Comparison of ENCODE assay signal across 25 cellular contexts in genomic region chr6:133919362-133919761, GRCh38. TPM values are rescaled to one million over a fixed set of nuclear protein-coding genes. Genes with fewer than 3 reads are reported as not detected.
A peak's percentile ranks its signal among the peaks of the same experiment; 100 is the strongest.
DNase-seq lines count a peak whose midpoint lies in the region; ATAC-seq, FAIRE-seq and TF ChIP-seq lines count a peak whose summit lies in the region.
"Had no signal": no experiment of that assay in that cellular context is flagged by ENCODE, and none has a peak within 500 bp of the region (broad histone marks: within the 10 kb centered on the region; RNA-seq: fewer than 3 reads in every experiment).

No MANE protein-coding gene starts in this region.

- no peaks in the 10 kb centered on the region for H3K9me1 ChIP-seq in IMR-90 (ENCODE audit: insufficient read depth, low read length)
- H3K9me1 ChIP-seq in keratinocyte (ENCODE audit: control insufficient read depth, extremely low read depth, insufficient read depth, low read length), result no peaks in the 10 kb centered on the region

- no peaks in the 10 kb centered on the region for H3K79me1 ChIP-seq in IMR-90 (ENCODE audit: low read depth in 1 of 2, low read length in 2 of 2)

- H3K9me3 Mint-ChIP-seq in MCF 10A (ENCODE audit: unreplicated experiment), result no peaks in the 10 kb centered on the region
- H3K9me3 Mint-ChIP-seq: CD4-positive, alpha-beta memory T cell; CD4-positive, CD25-positive, alpha-beta regulatory T cell; CD8-positive, alpha-beta memory T cell had no signal

- CTCF ChIA-PET in MCF 10A (lab: Yijun Ruan, JAX), result interaction anchor here (0.6 to 6.9 kb wide), 3 partner anchors 25 to 352 kb away, joined by 7 to 236 read pairs (median 107); no protein-coding TSS in a partner anchor
- CTCF ChIA-PET in IMR-90 (lab: Yijun Ruan, JAX), result interaction anchor here (1.6 kb wide), 1 partner anchor 177 kb away, joined by 7 read pairs; no protein-coding TSS in a partner anchor

- H3K27me3 Mint-ChIP-seq in MCF 10A (ENCODE audit: insufficient read depth, unreplicated experiment), result no peaks in the 10 kb centered on the region

- POLR2A ChIA-PET in MCF 10A (lab: Yijun Ruan, JAX), result interaction anchor here (1.2 kb wide), 1 partner anchor 350 kb away, joined by 6 read pairs; no protein-coding TSS in a partner anchor
- POLR2A ChIA-PET in IMR-90 (lab: Charles Lee; ENCODE audit: unreplicated experiment), result interaction anchor here (0.6 kb wide), 1 partner anchor 619 kb away, joined by 3 read pairs; no protein-coding TSS in a partner anchor

- peak overlapping the region; percentile 28 for H3K27ac Mint-ChIP-seq in MCF 10A (ENCODE audit: low read depth, unreplicated experiment)
- H3K27ac Mint-ChIP-seq: CD14-positive monocyte; CD4-positive, alpha-beta memory T cell; CD4-positive, CD25-positive, alpha-beta regulatory T cell; CD8-positive, alpha-beta memory T cell had no signal

- 91% methylated on average over 3 of the region's 5 CpGs; no CpG with 5 or more reads in 1 of the 2 experiments for WGBS in IMR-90 (ENCODE audit: extremely low coverage in 2 of 2, insufficient read length in 1 of 2), 2 experiments
- WGBS in upper lobe of left lung, 2 donors, result 78 to 81% methylated on average over 5 of the region's 5 CpGs

- H3K4me2 ChIP-seq in BLaER1 treated with 17β-estradiol and CSF1 and Interleukin-3, amounts not matched to agents 10 nM and 100 nM, result peak overlapping the region in 10 of 11 experiments; percentile 57 to 84 (median 75); a peak in 18 of 22 replicates
- H3K4me2 ChIP-seq in IMR-90 (ENCODE audit: low read depth, low read length), result no peak overlapping the region
- H3K4me2 ChIP-seq in keratinocyte (ENCODE audit: control insufficient read depth, extremely low read depth, insufficient read depth, low read depth, low read length), result no peak overlapping the region

- no peak overlapping the region for H2BK5ac ChIP-seq in IMR-90 (ENCODE audit: low read depth, low read length, poor library complexity, severe bottlenecking)

- no peak overlapping the region for H2BK15ac ChIP-seq in IMR-90 (ENCODE audit: low read depth, low read length)

- H3K23ac ChIP-seq in IMR-90 (ENCODE audit: low read depth, low read length), result no peak overlapping the region; the same call in 1 of the 2 replicates

- no peak overlapping the region for H4K8ac ChIP-seq in IMR-90 (ENCODE audit: low read depth in 2 of 2, low read length in 2 of 2)

- no peaks in the 10 kb centered on the region for H3K36me3 Mint-ChIP-seq in MCF 10A (ENCODE audit: insufficient read depth, unreplicated experiment)
- H3K36me3 Mint-ChIP-seq: CD14-positive monocyte; CD4-positive, alpha-beta memory T cell; CD4-positive, CD25-positive, alpha-beta regulatory T cell; CD8-positive, alpha-beta memory T cell had no signal

- intact Hi-C loops in MCF 10A (cut with micrococcal nuclease) (loop anchor here (5.0 kb wide), 2 partner anchors 212 to 312 kb away; no protein-coding TSS in a partner anchor), breast epithelium (cut with DNase I; ENCODE audit: low total_unique reads) (no loop called here), IMR-90 (cut with micrococcal nuclease) (loop anchor here (5.0 to 10.0 kb wide), 2 partner anchors 677 to 735 kb away; partner anchors contain the start of gene EYA4)

- TF ChIP-seq POLR2A in breast epithelium (IDR thresholded peaks at IDR 0.05) (no peak), IMR-90 (IDR thresholded peaks at IDR 0.05; ENCODE audit: low read depth, low read length) (no peak), upper lobe of left lung (IDR thresholded peaks at IDR 0.05) (no peak)

- TF ChIP-seq EP300 in upper lobe of left lung (IDR thresholded peaks at IDR 0.05), result no peak

- no peak overlapping the region for H3K14ac ChIP-seq in IMR-90 (replicated peaks; ENCODE audit: low read depth, low read length)

- H3K4me1 ChIP-seq in breast epithelium (no peaks in the 10 kb centered on the region), IMR-90 (ENCODE audit: control insufficient read depth, insufficient read depth, low read length) (peaks cover 6% of the 10 kb centered on the region; the same call in 1 of the 2 replicates), keratinocyte (ENCODE audit: control insufficient read depth, extremely low read depth, insufficient read depth, low read length) (no peaks in the 10 kb centered on the region), upper lobe of left lung (peaks cover 0 to 9% (median 2%) of the 10 kb centered on the region in 4 donors)
- peaks cover 22 to 26% (median 25%) of the 10 kb centered on the region in 10 experiments for H3K4me1 ChIP-seq in BLaER1 treated with 17β-estradiol and CSF1 and Interleukin-3, amounts not matched to agents 10 nM and 100 nM
- H3K4me1 ChIP-seq: BE2C had no signal

- no peaks in the 10 kb centered on the region for H4K20me1 ChIP-seq in BLaER1 treated with 17β-estradiol and CSF1 and Interleukin-3, amounts not matched to agents 10 nM and 100 nM
- H4K20me1 ChIP-seq in IMR-90 (ENCODE audit: insufficient read depth, low read length) (no peaks in the 10 kb centered on the region), keratinocyte (ENCODE audit: control insufficient read depth, extremely low read depth, insufficient read depth, low read length) (no peaks in the 10 kb centered on the region)

- peak; percentile 5 for FAIRE-seq in keratinocyte (lab: Jason Lieb, UNC)
- FAIRE-seq: G401.6, GM12891, GM19239 had no signal

- H3K79me2 ChIP-seq in keratinocyte (ENCODE audit: control insufficient read depth, insufficient read depth, low read length), result no peaks in the 10 kb centered on the region

- no peak overlapping the region for H4K5ac ChIP-seq in IMR-90 (ENCODE audit: low read depth, low read length)

- no peak overlapping the region for H3K4ac ChIP-seq in IMR-90 (ENCODE audit: low read depth, low read length)

- H2BK20ac ChIP-seq in IMR-90 (ENCODE audit: low read depth, low read length), result no peak overlapping the region

- no peak overlapping the region for H2AK9ac ChIP-seq in IMR-90 (replicated peaks; ENCODE audit: low read depth, low read length, poor library complexity)

- TF ChIP-seq CTCF in MCF 10A (IDR thresholded peaks at IDR 0.05; ENCODE audit: unreplicated experiment), result no peak
- no peak for TF ChIP-seq CTCF in breast epithelium (IDR thresholded peaks at IDR 0.05)
- no peak for TF ChIP-seq CTCF in IMR-90 (conservative IDR thresholded peaks at IDR 0.05; ENCODE audit: low read depth, low read length)
- TF ChIP-seq CTCF in keratinocyte (optimal IDR thresholded peaks at IDR 0.05 in 1 of 3, IDR thresholded peaks at IDR 0.05 in 1 of 3, conservative IDR thresholded peaks at IDR 0.05 in 1 of 3; ENCODE audit: extremely low read depth in 1 of 3, insufficient read depth in 2 of 3, low read length in 3 of 3), result no peak
- no peak for TF ChIP-seq CTCF in upper lobe of left lung (IDR thresholded peaks at IDR 0.05)

- no peak overlapping the region for H2BK120ac ChIP-seq in IMR-90 (ENCODE audit: low read depth, low read length)

- ATAC-seq in IMR-90 (ENCODE audit: low read depth), result no peak
- no peak for ATAC-seq in upper lobe of left lung (ENCODE audit: low FRiP score in 2 of 2)

- H3K4me3 Mint-ChIP-seq in MCF 10A (ENCODE audit: unreplicated experiment), result no peak overlapping the region
- H3K4me3 Mint-ChIP-seq: CD14-positive monocyte; CD4-positive, alpha-beta memory T cell; CD4-positive, CD25-positive, alpha-beta regulatory T cell; CD8-positive, alpha-beta memory T cell had no signal

- H3K4me1 Mint-ChIP-seq in MCF 10A (ENCODE audit: insufficient read depth, unreplicated experiment), result peaks cover 14% of the 10 kb centered on the region

- H3K4me3 ChIP-seq in breast epithelium (no peak overlapping the region), IMR-90 (ENCODE audit: insufficient read depth, low read depth, low read length) (no peak overlapping the region), keratinocyte (ENCODE audit: control insufficient read depth in 2 of 3, extremely low read depth in 1 of 3, insufficient read depth in 2 of 3, low read depth in 1 of 3, low read length in 3 of 3) (no peak overlapping the region), upper lobe of left lung (no peak overlapping the region)
- no peak overlapping the region for H3K4me3 ChIP-seq in BLaER1 treated with 17β-estradiol and CSF1 and Interleukin-3, amounts not matched to agents 10 nM and 100 nM

- in situ Hi-C loops in IMR-90 (cut with MboI; ENCODE audit: low sequenced_read_pairs), result loop anchor here (5.0 to 25.0 kb wide), 4 partner anchors 352 to 1095 kb away; no protein-coding TSS in a partner anchor

- no peak overlapping the region for H3K18ac ChIP-seq in IMR-90 (ENCODE audit: low read depth, low read length)

- no peak overlapping the region for H3K56ac ChIP-seq in IMR-90 (ENCODE audit: extremely low read depth, insufficient read depth, low read length)

- peak overlapping the region; percentile 9; the same call in 1 of the 2 replicates for H4K91ac ChIP-seq in IMR-90 (ENCODE audit: insufficient read depth, low read depth, low read length)

- H3K27ac ChIP-seq in breast epithelium (no peak overlapping the region), IMR-90 (ENCODE audit: insufficient read depth, low read length) (no peak overlapping the region), keratinocyte (ENCODE audit: control insufficient read depth, insufficient read depth, low read length) (no peak overlapping the region), upper lobe of left lung (no peak overlapping the region)
- H3K27ac ChIP-seq in BLaER1 treated with 17β-estradiol and CSF1 and Interleukin-3, amounts not matched to agents 10 nM and 100 nM, result no peak overlapping the region
- H3K27ac ChIP-seq: 22Rv1 had no signal

- H3K27me3 ChIP-seq in breast epithelium, result peaks cover 0 to 3% of the 10 kb centered on the region in 2 donors
- no peaks in the 10 kb centered on the region for H3K27me3 ChIP-seq in BLaER1 treated with 17β-estradiol and CSF1 and Interleukin-3, amounts not matched to agents 10 nM and 100 nM
- H3K27me3 ChIP-seq in IMR-90 (ENCODE audit: control insufficient read depth, insufficient read depth, low read length), result no peaks in the 10 kb centered on the region
- H3K27me3 ChIP-seq in keratinocyte (ENCODE audit: control insufficient read depth, extremely low read depth, insufficient read depth, low read length), result no peaks in the 10 kb centered on the region
- no peaks in the 10 kb centered on the region for H3K27me3 ChIP-seq in upper lobe of left lung

- no TSS peak for BruUV-seq in MCF 10A (replicated peaks; lab: Mats Ljungman, UMichigan)
- BruUV-seq in IMR-90 (replicated peaks; lab: Mats Ljungman, UMichigan), result no TSS peak

- dilution Hi-C loops in IMR-90 (cut with HindIII; ENCODE audit: low sequenced_read_pairs, unreplicated experiment) (no loop called here), keratinocyte (cut with MboI; ENCODE audit: extremely low pct_ligation_motif_present, low sequenced_read_pairs) (no loop called here)

- no peak overlapping the region for H3K9ac ChIP-seq in BLaER1 treated with 17β-estradiol and CSF1 and Interleukin-3, amounts not matched to agents 10 nM and 100 nM
- H3K9ac ChIP-seq in IMR-90 (ENCODE audit: low read depth, low read length) (no peak overlapping the region), keratinocyte (ENCODE audit: control insufficient read depth, extremely low read depth, insufficient read depth, low read length) (no peak overlapping the region)

- no peak for TF ChIP-seq RAD21 in IMR-90 (IDR thresholded peaks at IDR 0.05; ENCODE audit: low read length)

- H2AK5ac ChIP-seq in IMR-90 (ENCODE audit: low read depth, low read length), result no peak overlapping the region

- no peak for DNase-seq in MCF 10A (ENCODE audit: unreplicated experiment)
- no peak for DNase-seq in breast epithelium (ENCODE audit: low spot score in 2 of 2)
- DNase-seq in IMR-90, result no peak
- DNase-seq in keratinocyte (ENCODE audit: low read depth, low spot score), result no peak
- no peak for DNase-seq in mesenteric fat pad (ENCODE audit: low spot score)
- no peak for DNase-seq in upper lobe of left lung
- no peak for DNase-seq in stimulated activated CD4-positive, alpha-beta T cell treated with anti-CD3 and anti-CD28 coated beads, Interleukin-1b, Interleukin-23, amount 100 ng/mL, for 48 hours
- DNase-seq: ACHN; BE2C; C1 segment of cervical spinal cord; CD4-positive, alpha-beta memory T cell; CD4-positive, CD25-positive, alpha-beta regulatory T cell; CD8-positive, alpha-beta memory T cell; COR-L47; DMS 273 treated with DMSO at 0.1 percent for 48 hours; DMS79 treated with DMSO at 0.1 percent for 48 hours; GF-D8 had no signal

- no peaks in the 10 kb centered on the region for H3K36me3 ChIP-seq in breast epithelium
- no peaks in the 10 kb centered on the region for H3K36me3 ChIP-seq in BLaER1 treated with 17β-estradiol and CSF1 and Interleukin-3, amounts not matched to agents 10 nM and 100 nM
- H3K36me3 ChIP-seq in IMR-90 (ENCODE audit: control insufficient read depth, insufficient read depth, low read length), result no peaks in the 10 kb centered on the region
- no peaks in the 10 kb centered on the region for H3K36me3 ChIP-seq in keratinocyte (ENCODE audit: control insufficient read depth in 2 of 2, extremely low read depth in 1 of 2, insufficient read depth in 2 of 2, low read length in 2 of 2)
- no peaks in the 10 kb centered on the region for H3K36me3 ChIP-seq in upper lobe of left lung
- H3K36me3 ChIP-seq: BE2C had no signal

- H3K9me3 ChIP-seq in breast epithelium, result no peaks in the 10 kb centered on the region
- peaks cover 0 to under 1% (median 0%) of the 10 kb centered on the region in 11 experiments; a peak in 1 of 22 replicates for H3K9me3 ChIP-seq in BLaER1 treated with 17β-estradiol and CSF1 and Interleukin-3, amounts not matched to agents 10 nM and 100 nM (replicated peaks in 1 of 11)
- H3K9me3 ChIP-seq in IMR-90 (ENCODE audit: control insufficient read depth, insufficient read depth, low read length), result no peaks in the 10 kb centered on the region
- no peaks in the 10 kb centered on the region for H3K9me3 ChIP-seq in keratinocyte (ENCODE audit: control insufficient read depth, low read depth, low read length)
- H3K9me3 ChIP-seq in upper lobe of left lung, result no peaks in the 10 kb centered on the region
- H3K9me3 ChIP-seq: BE2C had no signal

- H2AFZ ChIP-seq in IMR-90 (replicated peaks; ENCODE audit: low read length, poor library complexity), result no peak overlapping the region
- H2AFZ ChIP-seq in keratinocyte (ENCODE audit: control insufficient read depth, low read length), result no peak overlapping the region

RNA-seq across cellular contexts. Expression of gene TCF21, which starts 30.4 kb away (rescaled TPM):
- total RNA-seq in MCF 10A (2022) (not detected in 2 replicates), breast epithelium (1 to 10 TPM in 1 of 3 donors, not detected in 2; 1.0 TPM), IMR-90 (2012; rRNA removed) (6.6 and 8.1 TPM in 2 replicates), mesenteric fat pad (5.2 TPM), upper lobe of left lung (10 to 100 TPM; 13.8 to 68.6 (median 30.2) TPM)
- polyA plus RNA-seq in IMR-90 (2012; rRNA removed) (10.0 and 12.4 TPM in 2 replicates), keratinocyte (not detected in 3 replicates)
- polyA plus RNA-seq in IMR-90 (2012; cell fraction: cytosol; rRNA removed), result 9.6 and 12.2 TPM in 2 replicates
- polyA plus RNA-seq in IMR-90 (2012; cell fraction: nucleus; rRNA removed; ENCODE audit: low replicate concordance), result 10.7 and 12.0 TPM in 2 replicates
- not detected for polyA plus RNA-seq in keratinocyte (2011; ENCODE audit: low read depth)
- polyA plus RNA-seq in keratinocyte (2011; cell fraction: cytosol; rRNA removed), result not detected in 2 replicates
- polyA plus RNA-seq in keratinocyte (2011; cell fraction: nucleus; rRNA removed), result not detected in 2 replicates
- polyA plus RNA-seq in keratinocyte (2012; ENCODE audit: low replicate concordance), result not detected in 2 replicates
- polyA minus RNA-seq in keratinocyte, result not detected in 3 replicates
- polyA minus RNA-seq in keratinocyte (2011; cell fraction: cytosol; rRNA and poly(A)+ RNA removed), result not detected
- polyA minus RNA-seq in keratinocyte (2011; cell fraction: nucleus; rRNA and poly(A)+ RNA removed), result not detected in 2 replicates
- total RNA-seq: A172; A673; CD4-positive, alpha-beta memory T cell; CD4-positive, CD25-positive, alpha-beta regulatory T cell; CD8-positive, alpha-beta memory T cell had no signal
- polyA plus RNA-seq: CD14-positive monocyte; CD4-positive, alpha-beta memory T cell; CD4-positive, CD25-positive, alpha-beta regulatory T cell; CD8-positive, alpha-beta memory T cell had no signal

RNA-seq across cellular contexts. Expression of gene TBPL1, which starts 33.7 kb away (rescaled TPM):
- total RNA-seq in MCF 10A (2022) (40.9 and 51.8 TPM in 2 replicates), breast epithelium (10 to 100 TPM; 10.2 to 16.4 (median 15.4) TPM), IMR-90 (2012; rRNA removed) (25.6 and 38.3 TPM in 2 replicates), mesenteric fat pad (16.5 TPM), upper lobe of left lung (10 to 100 TPM in 2 of 6 donors, 1 to 10 TPM in 4; 2.6 to 18.0 (median 9.5) TPM)
- polyA plus RNA-seq in IMR-90 (2012; rRNA removed) (32.5 and 34.0 TPM in 2 replicates), keratinocyte (25.4 to 39.1 TPM (median 26.4 TPM) in 3 replicates)
- 6.6 and 14.8 TPM in 2 replicates for polyA plus RNA-seq in IMR-90 (2012; cell fraction: cytosol; rRNA removed)
- polyA plus RNA-seq in IMR-90 (2012; cell fraction: nucleus; rRNA removed; ENCODE audit: low replicate concordance), result 7.1 and 25.3 TPM in 2 replicates
- polyA plus RNA-seq in keratinocyte (2011; ENCODE audit: low read depth), result 23.7 TPM
- 24.3 and 44.2 TPM in 2 replicates for polyA plus RNA-seq in keratinocyte (2011; cell fraction: cytosol; rRNA removed)
- 15.4 and 25.6 TPM in 2 replicates for polyA plus RNA-seq in keratinocyte (2011; cell fraction: nucleus; rRNA removed)
- 27.1 and 28.0 TPM in 2 replicates for polyA plus RNA-seq in keratinocyte (2012; ENCODE audit: low replicate concordance)
- polyA minus RNA-seq in keratinocyte, result 3.8 to 18.5 TPM (median 14.2 TPM) in 3 replicates
- 16.9 TPM for polyA minus RNA-seq in keratinocyte (2011; cell fraction: cytosol; rRNA and poly(A)+ RNA removed)
- 6.5 and 9.9 TPM in 2 replicates for polyA minus RNA-seq in keratinocyte (2011; cell fraction: nucleus; rRNA and poly(A)+ RNA removed)

Comparison
In these comparisons a context has a peak if more than half of its experiments do, and no peak if none do; other contexts are left out.
1. H3K4me2 ChIP-seq: peak in BLaER1 treated with 17β-estradiol and CSF1 and Interleukin-3, amounts not matched to agents 10 nM and 100 nM (10 of 11); none in IMR-90 (single experiment) and keratinocyte (single experiment).